Comparison of ENCODE assay signal across 3 cellular contexts in the genomic region with DNA sequence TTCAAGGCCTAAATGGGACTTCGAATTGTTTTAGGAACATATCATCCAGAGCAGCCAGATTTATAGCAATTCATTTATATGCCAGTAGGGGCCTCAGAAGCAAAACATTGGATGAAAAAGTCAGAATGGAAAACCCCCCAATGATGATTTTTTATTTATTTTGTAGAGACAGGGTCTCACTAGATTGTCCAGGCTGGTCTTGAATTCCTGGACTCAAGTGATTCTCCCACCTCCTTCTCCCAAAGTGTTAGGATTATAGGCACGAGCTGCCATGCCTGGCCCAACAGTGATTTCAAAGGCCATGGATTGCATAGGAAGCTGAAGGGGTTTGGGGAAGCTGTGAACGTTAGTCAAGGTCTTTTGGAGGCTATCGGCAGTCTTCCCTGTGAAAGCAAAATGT.
TF ChIP-seq lines count a peak whose summit lies in the region.

No MANE protein-coding gene starts in this region.

TF ChIP-seq in SK-N-SH, 30 proteins besides CTCF, POLR2A, EP300 and RAD21:
- TF ChIP-seq TAF1 (IDR thresholded peaks at IDR 0.05; ENCODE audit: borderline replicate concordance, low read depth, low read length) = no peak
- no peak for TF ChIP-seq EZH2phosphoT487 (IDR thresholded peaks at IDR 0.05; ENCODE audit: borderline replicate concordance, low read depth)
- TF ChIP-seq ELF1 (IDR thresholded peaks at IDR 0.05) = no peak
- TF ChIP-seq NRF1 (IDR thresholded peaks at IDR 0.05; ENCODE audit: low read depth, low read length) = no peak
- TF ChIP-seq, protein P1, sequence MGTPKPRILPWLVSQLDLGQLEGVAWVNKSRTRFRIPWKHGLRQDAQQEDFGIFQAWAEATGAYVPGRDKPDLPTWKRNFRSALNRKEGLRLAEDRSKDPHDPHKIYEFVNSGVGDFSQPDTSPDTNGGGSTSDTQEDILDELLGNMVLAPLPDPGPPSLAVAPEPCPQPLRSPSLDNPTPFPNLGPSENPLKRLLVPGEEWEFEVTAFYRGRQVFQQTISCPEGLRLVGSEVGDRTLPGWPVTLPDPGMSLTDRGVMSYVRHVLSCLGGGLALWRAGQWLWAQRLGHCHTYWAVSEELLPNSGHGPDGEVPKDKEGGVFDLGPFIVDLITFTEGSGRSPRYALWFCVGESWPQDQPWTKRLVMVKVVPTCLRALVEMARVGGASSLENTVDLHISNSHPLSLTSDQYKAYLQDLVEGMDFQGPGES (IDR thresholded peaks at IDR 0.05; ENCODE audit: low read depth, low read length) = no peak
- TF ChIP-seq MXI1 (IDR thresholded peaks at IDR 0.05; ENCODE audit: low read depth, low read length) = no peak
- TF ChIP-seq FOXM1 (IDR thresholded peaks at IDR 0.05; ENCODE audit: low read depth) = no peak

TF ChIP-seq in SK-N-SH treated with all-trans-retinoic acid at 6 μM for 48 hours, 23 proteins besides CTCF, POLR2A, EP300 and RAD21:
- TF ChIP-seq, protein P2, sequence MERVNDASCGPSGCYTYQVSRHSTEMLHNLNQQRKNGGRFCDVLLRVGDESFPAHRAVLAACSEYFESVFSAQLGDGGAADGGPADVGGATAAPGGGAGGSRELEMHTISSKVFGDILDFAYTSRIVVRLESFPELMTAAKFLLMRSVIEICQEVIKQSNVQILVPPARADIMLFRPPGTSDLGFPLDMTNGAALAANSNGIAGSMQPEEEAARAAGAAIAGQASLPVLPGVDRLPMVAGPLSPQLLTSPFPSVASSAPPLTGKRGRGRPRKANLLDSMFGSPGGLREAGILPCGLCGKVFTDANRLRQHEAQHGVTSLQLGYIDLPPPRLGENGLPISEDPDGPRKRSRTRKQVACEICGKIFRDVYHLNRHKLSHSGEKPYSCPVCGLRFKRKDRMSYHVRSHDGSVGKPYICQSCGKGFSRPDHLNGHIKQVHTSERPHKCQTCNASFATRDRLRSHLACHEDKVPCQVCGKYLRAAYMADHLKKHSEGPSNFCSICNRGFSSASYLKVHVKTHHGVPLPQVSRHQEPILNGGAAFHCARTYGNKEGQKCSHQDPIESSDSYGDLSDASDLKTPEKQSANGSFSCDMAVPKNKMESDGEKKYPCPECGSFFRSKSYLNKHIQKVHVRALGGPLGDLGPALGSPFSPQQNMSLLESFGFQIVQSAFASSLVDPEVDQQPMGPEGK (CRISPR knock-in tag; IDR thresholded peaks at IDR 0.05; ENCODE audit: borderline replicate concordance) = no peak
- TF ChIP-seq ZC3H10 (CRISPR knock-in tag; IDR thresholded peaks at IDR 0.05) (no peak), TOX (CRISPR knock-in tag; IDR thresholded peaks at IDR 0.05; ENCODE audit: borderline replicate concordance) (no peak), ZFP30 (CRISPR knock-in tag; IDR thresholded peaks at IDR 0.05) (no peak), PPARA (CRISPR knock-in tag; IDR thresholded peaks at IDR 0.05; ENCODE audit: borderline replicate concordance) (no peak), ISL1 (CRISPR knock-in tag; IDR thresholded peaks at IDR 0.05) (no peak), ZFP3 (CRISPR knock-in tag; IDR thresholded peaks at IDR 0.05) (no peak), CSDC2 (CRISPR knock-in tag; IDR thresholded peaks at IDR 0.05) (no peak), ARNTL (CRISPR knock-in tag; IDR thresholded peaks at IDR 0.05; ENCODE audit: borderline replicate concordance, low read depth) (no peak), OSR1 (CRISPR knock-in tag; IDR thresholded peaks at IDR 0.05) (no peak), SNAI2 (CRISPR knock-in tag; IDR thresholded peaks at IDR 0.05) (no peak)
- TF ChIP-seq, protein P3, sequence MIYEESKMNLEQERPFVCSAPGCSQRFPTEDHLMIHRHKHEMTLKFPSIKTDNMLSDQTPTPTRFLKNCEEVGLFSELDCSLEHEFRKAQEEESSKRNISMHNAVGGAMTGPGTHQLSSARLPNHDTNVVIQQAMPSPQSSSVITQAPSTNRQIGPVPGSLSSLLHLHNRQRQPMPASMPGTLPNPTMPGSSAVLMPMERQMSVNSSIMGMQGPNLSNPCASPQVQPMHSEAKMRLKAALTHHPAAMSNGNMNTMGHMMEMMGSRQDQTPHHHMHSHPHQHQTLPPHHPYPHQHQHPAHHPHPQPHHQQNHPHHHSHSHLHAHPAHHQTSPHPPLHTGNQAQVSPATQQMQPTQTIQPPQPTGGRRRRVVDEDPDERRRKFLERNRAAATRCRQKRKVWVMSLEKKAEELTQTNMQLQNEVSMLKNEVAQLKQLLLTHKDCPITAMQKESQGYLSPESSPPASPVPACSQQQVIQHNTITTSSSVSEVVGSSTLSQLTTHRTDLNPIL (CRISPR knock-in tag; IDR thresholded peaks at IDR 0.05; ENCODE audit: low read depth) = no peak
- TF ChIP-seq, protein P4, sequence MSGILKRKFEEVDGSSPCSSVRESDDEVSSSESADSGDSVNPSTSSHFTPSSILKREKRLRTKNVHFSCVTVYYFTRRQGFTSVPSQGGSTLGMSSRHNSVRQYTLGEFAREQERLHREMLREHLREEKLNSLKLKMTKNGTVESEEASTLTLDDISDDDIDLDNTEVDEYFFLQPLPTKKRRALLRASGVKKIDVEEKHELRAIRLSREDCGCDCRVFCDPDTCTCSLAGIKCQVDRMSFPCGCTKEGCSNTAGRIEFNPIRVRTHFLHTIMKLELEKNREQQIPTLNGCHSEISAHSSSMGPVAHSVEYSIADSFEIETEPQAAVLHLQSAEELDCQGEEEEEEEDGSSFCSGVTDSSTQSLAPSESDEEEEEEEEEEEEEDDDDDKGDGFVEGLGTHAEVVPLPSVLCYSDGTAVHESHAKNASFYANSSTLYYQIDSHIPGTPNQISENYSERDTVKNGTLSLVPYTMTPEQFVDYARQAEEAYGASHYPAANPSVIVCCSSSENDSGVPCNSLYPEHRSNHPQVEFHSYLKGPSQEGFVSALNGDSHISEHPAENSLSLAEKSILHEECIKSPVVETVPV (CRISPR knock-in tag; IDR thresholded peaks at IDR 0.05) = no peak

TF ChIP-seq in GM12891, 5 proteins besides CTCF, POLR2A, EP300 and RAD21:
- TF ChIP-seq POU2F2 (IDR thresholded peaks at IDR 0.05; ENCODE audit: low read depth, low read length) = no peak
- TF ChIP-seq PAX5 (IDR thresholded peaks at IDR 0.05; ENCODE audit: insufficient read depth, low read length, severe bottlenecking) = no peak
- TF ChIP-seq SPI1 (IDR thresholded peaks at IDR 0.05; ENCODE audit: low read depth, low read length) = no peak
- TF ChIP-seq TAF1 (IDR thresholded peaks at IDR 0.05; ENCODE audit: low read depth, low read length) = no peak
- TF ChIP-seq POLR2AphosphoS5 (IDR thresholded peaks at IDR 0.05; ENCODE audit: low read depth, low read length) = no peak
